ENCODE assay signal across 8 cellular contexts in genomic region chr20:53827996-53828672, GRCh38.
DNase-seq lines count a peak whose midpoint lies in the region; TF ChIP-seq lines count a peak whose summit lies in the region.

No MANE protein-coding gene starts in this region.

- H3K4me1 ChIP-seq in ACC112 (ENCODE audit: control insufficient read depth, insufficient read depth, low read length, unreplicated experiment): peaks cover 37% of the 10 kb centered on the region
- peaks cover 39% of the 10 kb centered on the region for H3K4me1 ChIP-seq in adipocyte (ENCODE audit: control insufficient read depth, insufficient read depth, low read length)
- peaks cover 0 to 29% (median 27%) of the 10 kb centered on the region in 5 donors for H3K4me1 ChIP-seq in subcutaneous abdominal adipose tissue (ENCODE audit: control insufficient read depth in 5 of 5, insufficient read depth in 5 of 5, low read length in 5 of 5)
- peaks cover 17% of the 10 kb centered on the region; the same call in 1 of the 2 replicates for H3K4me1 ChIP-seq in BE2C

- H3K36me3 ChIP-seq in ACC112 (ENCODE audit: insufficient read depth, low read length): no peaks in the 10 kb centered on the region
- no peaks in the 10 kb centered on the region for H3K36me3 ChIP-seq in adipocyte (ENCODE audit: control insufficient read depth, insufficient read depth, low read length, severe bottlenecking)
- no peaks in the 10 kb centered on the region for H3K36me3 ChIP-seq in subcutaneous abdominal adipose tissue (ENCODE audit: control insufficient read depth in 5 of 5, insufficient read depth in 5 of 5, low read length in 5 of 5)
- H3K36me3 ChIP-seq in BE2C: no peaks in the 10 kb centered on the region

- H3K9ac ChIP-seq in adipocyte (ENCODE audit: low read length) (peak overlapping the region; percentile 97), subcutaneous abdominal adipose tissue (ENCODE audit: low read length in 5 of 5) (peak overlapping the region in 2 of 5 donors; percentile 69 to 70)

- DNase-seq in HFFc6: peak; percentile 95
- peak; percentile 94 for DNase-seq in adipocyte (ENCODE audit: low read depth)
- DNase-seq in iris pigment epithelial cell (ENCODE audit: low read depth): peak; percentile 100
- no peak for DNase-seq in stimulated activated CD4-positive, alpha-beta T cell treated with anti-CD3 and anti-CD28 coated beads, Interleukin-2, amount 100 ng/mL, for 24 hours
- DNase-seq in BE2C: no peak
- DNase-seq in amygdala (lab: John Stamatoyannopoulos, UW): no peak

- H3K4me3 Mint-ChIP-seq in HFFc6: peak overlapping the region; percentile 84

- H2AFZ ChIP-seq in ACC112 (ENCODE audit: low read length, unreplicated experiment): no peak overlapping the region

- H3K79me2 ChIP-seq in ACC112 (ENCODE audit: control insufficient read depth, insufficient read depth, low read length, unreplicated experiment): no peaks in the 10 kb centered on the region

- H3K4me3 ChIP-seq in ACC112 (ENCODE audit: low read depth, low read length): peak overlapping the region; percentile 71
- peak overlapping the region; percentile 76 for H3K4me3 ChIP-seq in adipocyte (ENCODE audit: low read length)
- H3K4me3 ChIP-seq in subcutaneous abdominal adipose tissue (ENCODE audit: low read depth in 1 of 5, low read length in 5 of 5): peak overlapping the region in 4 of 5 donors; percentile 17 to 57 (median 52)
- H3K4me3 ChIP-seq in BE2C (ENCODE audit: low read depth, low read length): no peak overlapping the region; the same call in 1 of the 2 replicates

- H3K27me3 ChIP-seq in ACC112 (ENCODE audit: insufficient read depth, low read length) (no peaks in the 10 kb centered on the region), adipocyte (replicated peaks; ENCODE audit: control insufficient read depth, insufficient read depth, low read length) (no peaks in the 10 kb centered on the region), subcutaneous abdominal adipose tissue (ENCODE audit: control insufficient read depth in 5 of 5, insufficient read depth in 4 of 5, low read length in 5 of 5) (no peaks in the 10 kb centered on the region), BE2C (no peaks in the 10 kb centered on the region)

- peak overlapping the region; percentile 98 for H3K27ac Mint-ChIP-seq in HFFc6

- no peaks in the 10 kb centered on the region for H3K9me3 ChIP-seq in adipocyte (ENCODE audit: control insufficient read depth, low read length)
- no peaks in the 10 kb centered on the region for H3K9me3 ChIP-seq in subcutaneous abdominal adipose tissue (ENCODE audit: control insufficient read depth in 5 of 5, low read length in 5 of 5)
- no peaks in the 10 kb centered on the region for H3K9me3 ChIP-seq in BE2C

- H3K4me1 Mint-ChIP-seq in HFFc6 (ENCODE audit: low read depth): peaks cover 65% of the 10 kb centered on the region

- TF ChIP-seq CTCF in HFFc6 (IDR thresholded peaks at IDR 0.05) (no peak), BE2C (IDR thresholded peaks at IDR 0.05; ENCODE audit: low read depth, low read length) (no peak)

- H3K27me3 Mint-ChIP-seq in HFFc6 (ENCODE audit: insufficient read depth): no peaks in the 10 kb centered on the region; the same call in none of the 2 replicates

- H3K9me3 Mint-ChIP-seq in HFFc6: no peaks in the 10 kb centered on the region

- H3K36me3 Mint-ChIP-seq in HFFc6 (ENCODE audit: low read depth): 0 out of 2 replicates have a peak, but pooled peaks cover 9% of the 10 kb centered on the region

- H3K27ac ChIP-seq in ACC112 (ENCODE audit: low read depth, low read length): peak overlapping the region; percentile 100
- H3K27ac ChIP-seq in subcutaneous abdominal adipose tissue (ENCODE audit: low read depth, low read length): peak overlapping the region; percentile 95

Comparison
In these comparisons a context has a peak if more than half of its experiments do, and no peak if none do; other contexts are left out.
1. DNase-seq: peak in HFFc6 (single experiment), adipocyte (single experiment) and iris pigment epithelial cell (single experiment); none in stimulated activated CD4-positive, alpha-beta T cell treated with anti-CD3 and anti-CD28 coated beads, Interleukin-2, amount 100 ng/mL, for 24 hours (0 of 2), BE2C (single experiment) and amygdala (0 of 56).